ENCODE assay signal across 1 cellular context in genomic region chr7:128455556-128456254, GRCh38.
TF ChIP-seq lines count a peak whose summit lies in the region.

Gene HILPDA (plus strand): TSS chr7:128455878. CDS start chr7:128457269, 1,391 bp downstream.

TF ChIP-seq in H1, 55 proteins besides CTCF, POLR2A, EP300 and RAD21 (continued from another document):
- TF ChIP-seq GTF2F1 (IDR thresholded peaks at IDR 0.05; ENCODE audit: borderline replicate concordance, low read depth, low read length) (peak; percentile 93; the same call in 1 of the 2 replicates), HDAC6 (IDR thresholded peaks at IDR 0.05; ENCODE audit: low read depth, low read length) (no peak), KDM5A (IDR thresholded peaks at IDR 0.05; ENCODE audit: low read length) (no peak), BACH1 (IDR thresholded peaks at IDR 0.05; ENCODE audit: low read length) (peak; percentile 82), CREB1 (IDR thresholded peaks at IDR 0.05) (peak; percentile 50), TBP (IDR thresholded peaks at IDR 0.05; ENCODE audit: low read depth, low read length) (peak; percentile 90), RBBP5 (IDR thresholded peaks at IDR 0.05; ENCODE audit: borderline replicate concordance, low read depth, low read length) (peak; percentile 82), SP1 (IDR thresholded peaks at IDR 0.05; ENCODE audit: low read depth, low read length) (no peak), MAFK (IDR thresholded peaks at IDR 0.05; ENCODE audit: low read depth, low read length) (no peak), RXRA (IDR thresholded peaks at IDR 0.05; ENCODE audit: insufficient read depth, low read depth, low read length) (no peak), BRCA1 (IDR thresholded peaks at IDR 0.05; ENCODE audit: low read depth, low read length) (no peak), NRF1 (IDR thresholded peaks at IDR 0.05; ENCODE audit: low read depth, low read length) (peak; percentile 77), EZH2 (IDR thresholded peaks at IDR 0.05; ENCODE audit: low read depth, low read length, severe bottlenecking) (no peak), ASH2L (IDR thresholded peaks at IDR 0.05; ENCODE audit: low read length) (peak; percentile 70), MAX (IDR thresholded peaks at IDR 0.05) (peak; percentile 89), KDM1A (IDR thresholded peaks at IDR 0.05; ENCODE audit: borderline replicate concordance, low read length) (no peak), POLR2AphosphoS5 (IDR thresholded peaks at IDR 0.05; ENCODE audit: low read depth, low read length) (peak; percentile 69), CEBPB (IDR thresholded peaks at IDR 0.05; ENCODE audit: low read depth, low read length) (no peak), E2F6 (IDR thresholded peaks at IDR 0.05) (peak; percentile 79), JUND (IDR thresholded peaks at IDR 0.05; ENCODE audit: low read length) (no peak), HDAC2 (IDR thresholded peaks at IDR 0.05; ENCODE audit: borderline replicate concordance in 1 of 2, low read depth in 2 of 2, low read length in 2 of 2) (0 out of 4 replicates have a peak, but pooled peaks of 1 of the 2 experiments have one; percentile 67), SP4 (IDR thresholded peaks at IDR 0.05; ENCODE audit: low read length) (no peak), TCF12 (IDR thresholded peaks at IDR 0.05; ENCODE audit: low read depth, low read length) (0 out of 2 replicates have a peak, but pooled peaks have one; percentile 4), SIRT6 (IDR thresholded peaks at IDR 0.05; ENCODE audit: low read length) (no peak), TAF1 (IDR thresholded peaks at IDR 0.05; ENCODE audit: low read depth, low read length) (peak; percentile 87), PHF8 (conservative IDR thresholded peaks at IDR 0.05; ENCODE audit: low read depth, low read length) (peak; percentile 82), NANOG (IDR thresholded peaks at IDR 0.05; ENCODE audit: insufficient read depth, low read depth, low read length, poor library complexity, severe bottlenecking) (peak; percentile 5), ZNF274 (IDR thresholded peaks at IDR 0.05; ENCODE audit: borderline replicate concordance, extremely low read depth, low read length) (no peak), SIN3A (conservative IDR thresholded peaks at IDR 0.05 in 1 of 2, IDR thresholded peaks at IDR 0.05 in 1 of 2; ENCODE audit: low read depth in 1 of 2, low read length in 2 of 2) (peak in 1 of 2 experiments; percentile 64; a peak in 1 of 4 replicates), SIX5 (IDR thresholded peaks at IDR 0.05; ENCODE audit: low read depth, low read length) (no peak), RFX5 (IDR thresholded peaks at IDR 0.05; ENCODE audit: borderline replicate concordance, low read depth, low read length) (no peak), KDM4A (IDR thresholded peaks at IDR 0.05; ENCODE audit: low read depth, low read length, severe bottlenecking) (peak; percentile 82), SAP30 (IDR thresholded peaks at IDR 0.05; ENCODE audit: insufficient read depth, insufficient replicate concordance, low read length) (no peak)
- TF ChIP-seq, protein P1, sequence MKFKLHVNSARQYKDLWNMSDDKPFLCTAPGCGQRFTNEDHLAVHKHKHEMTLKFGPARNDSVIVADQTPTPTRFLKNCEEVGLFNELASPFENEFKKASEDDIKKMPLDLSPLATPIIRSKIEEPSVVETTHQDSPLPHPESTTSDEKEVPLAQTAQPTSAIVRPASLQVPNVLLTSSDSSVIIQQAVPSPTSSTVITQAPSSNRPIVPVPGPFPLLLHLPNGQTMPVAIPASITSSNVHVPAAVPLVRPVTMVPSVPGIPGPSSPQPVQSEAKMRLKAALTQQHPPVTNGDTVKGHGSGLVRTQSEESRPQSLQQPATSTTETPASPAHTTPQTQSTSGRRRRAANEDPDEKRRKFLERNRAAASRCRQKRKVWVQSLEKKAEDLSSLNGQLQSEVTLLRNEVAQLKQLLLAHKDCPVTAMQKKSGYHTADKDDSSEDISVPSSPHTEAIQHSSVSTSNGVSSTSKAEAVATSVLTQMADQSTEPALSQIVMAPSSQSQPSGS (IDR thresholded peaks at IDR 0.05; ENCODE audit: low read length) = no peak
TF ChIP-seq in H1: peak in this region for 20.
